ENCODE assay signal across 1 cellular context in genomic region chr4:140523857-140524742, GRCh38.
TF ChIP-seq lines count a peak whose summit lies in the region.

ELMOD2 (plus strand) TSS chr4:140524168; CDS start chr4:140525429, 1,261 bp downstream.

TF ChIP-seq in HepG2, 621 proteins besides CTCF, POLR2A, EP300 and RAD21 (continued from another document and continues in another):
- no peak; the same call in 1 of the 2 replicates for TF ChIP-seq ZHX2 (IDR thresholded peaks at IDR 0.05; ENCODE audit: low read depth)
- TF ChIP-seq ZHX2 (CRISPR knock-in tag; IDR thresholded peaks at IDR 0.05; ENCODE audit: borderline replicate concordance), result peak; percentile 46; the same call in 1 of the 2 replicates
- TF ChIP-seq SNAI1 (CRISPR knock-in tag; IDR thresholded peaks at IDR 0.05; ENCODE audit: borderline replicate concordance), result no peak
- TF ChIP-seq RBM39 (IDR thresholded peaks at IDR 0.05; ENCODE audit: low read depth, low read length, poor library complexity, severe bottlenecking), result peak; percentile 66
- peak; percentile 89 for TF ChIP-seq DMAP1 (CRISPR knock-in tag; IDR thresholded peaks at IDR 0.05)
- peak; percentile 84; the same call in 1 of the 2 replicates for TF ChIP-seq ZNF251 (CRISPR knock-in tag; IDR thresholded peaks at IDR 0.05)
- no peak for TF ChIP-seq CC2D1A (CRISPR knock-in tag; IDR thresholded peaks at IDR 0.05)
- peak; percentile 91 for TF ChIP-seq AGO2 (optimal IDR thresholded peaks at IDR 0.05; ENCODE audit: low read depth, low read length)
- no peak for TF ChIP-seq ZNF879 (CRISPR knock-in tag; IDR thresholded peaks at IDR 0.05)
- TF ChIP-seq ZNF878 (CRISPR knock-in tag; IDR thresholded peaks at IDR 0.05), result peak; percentile 9; the same call in 1 of the 2 replicates
- no peak for TF ChIP-seq TFE3 (CRISPR knock-in tag; IDR thresholded peaks at IDR 0.05)
- TF ChIP-seq ZBTB2 (CRISPR knock-in tag; IDR thresholded peaks at IDR 0.05; ENCODE audit: low read depth), result 0 out of 2 replicates have a peak, but pooled peaks have one; percentile 26
- TF ChIP-seq JARID2 (CRISPR knock-in tag; IDR thresholded peaks at IDR 0.05; ENCODE audit: insufficient replicate concordance), result no peak
- TF ChIP-seq ZNF788 (CRISPR knock-in tag; IDR thresholded peaks at IDR 0.05; ENCODE audit: borderline replicate concordance), result no peak; the same call in 1 of the 2 replicates
- peak; percentile 79 for TF ChIP-seq TFDP2 (CRISPR knock-in tag; IDR thresholded peaks at IDR 0.05)
- TF ChIP-seq ZNF781 (CRISPR knock-in tag; IDR thresholded peaks at IDR 0.05; ENCODE audit: borderline replicate concordance, not compliant biosample characterization), result no peak
- peak; percentile 64 for TF ChIP-seq REPIN1 (CRISPR knock-in tag; IDR thresholded peaks at IDR 0.05; ENCODE audit: borderline replicate concordance, low read depth)
- TF ChIP-seq ZMYM3 (CRISPR knock-in tag; IDR thresholded peaks at IDR 0.05), result 0 out of 2 replicates have a peak, but pooled peaks have one; percentile 24
- no peak for TF ChIP-seq PAF1 (CRISPR knock-in tag; IDR thresholded peaks at IDR 0.05)
- TF ChIP-seq ZNF784 (CRISPR knock-in tag; IDR thresholded peaks at IDR 0.05; ENCODE audit: borderline replicate concordance), result peak; percentile 95
- no peak for TF ChIP-seq ZFP36L1 (CRISPR knock-in tag; IDR thresholded peaks at IDR 0.05)
- TF ChIP-seq ZBTB20 (CRISPR knock-in tag; IDR thresholded peaks at IDR 0.05; ENCODE audit: borderline replicate concordance, low read depth), result no peak; the same call in 1 of the 2 replicates
- TF ChIP-seq ZNF672 (CRISPR knock-in tag; IDR thresholded peaks at IDR 0.05), result 0 out of 2 replicates have a peak, but pooled peaks have one; percentile 26
- no peak for TF ChIP-seq MTA1 (CRISPR knock-in tag; IDR thresholded peaks at IDR 0.05; ENCODE audit: borderline replicate concordance)
- TF ChIP-seq ZFP1 (CRISPR knock-in tag; IDR thresholded peaks at IDR 0.05), result no peak; the same call in 1 of the 2 replicates
- peak; percentile 86 for TF ChIP-seq ISL2 (CRISPR knock-in tag; IDR thresholded peaks at IDR 0.05)
- no peak for TF ChIP-seq ZNF576 (CRISPR knock-in tag; IDR thresholded peaks at IDR 0.05)
- TF ChIP-seq SOX13 (IDR thresholded peaks at IDR 0.05), result no peak
- no peak for TF ChIP-seq SOX13 (CRISPR knock-in tag; conservative IDR thresholded peaks at IDR 0.05 in 1 of 2, IDR thresholded peaks at IDR 0.05 in 1 of 2)
- no peak for TF ChIP-seq MAFF (IDR thresholded peaks at IDR 0.05; ENCODE audit: low read depth, low read length)
- no peak for TF ChIP-seq BHLHE40 (IDR thresholded peaks at IDR 0.05; ENCODE audit: low read length)
- no peak; the same call in 1 of the 2 replicates for TF ChIP-seq NRL (CRISPR knock-in tag; IDR thresholded peaks at IDR 0.05; ENCODE audit: borderline replicate concordance)
- no peak; the same call in none of the 2 replicates for TF ChIP-seq ZNF639 (CRISPR knock-in tag; conservative IDR thresholded peaks at IDR 0.05)
- peak; percentile 91 for TF ChIP-seq ZGPAT (CRISPR knock-in tag; IDR thresholded peaks at IDR 0.05)
- TF ChIP-seq POGZ (CRISPR knock-in tag; IDR thresholded peaks at IDR 0.05), result peak; percentile 92
- TF ChIP-seq ELF3 (CRISPR knock-in tag; IDR thresholded peaks at IDR 0.05), result peak; percentile 87
- no peak for TF ChIP-seq KDM6A (CRISPR knock-in tag; IDR thresholded peaks at IDR 0.05; ENCODE audit: low read depth)
- TF ChIP-seq RFXANK (CRISPR knock-in tag; IDR thresholded peaks at IDR 0.05), result peak; percentile 77; the same call in 1 of the 2 replicates
- no peak for TF ChIP-seq NR2F1 (CRISPR knock-in tag; IDR thresholded peaks at IDR 0.05)
- TF ChIP-seq ZBTB42 (CRISPR knock-in tag; IDR thresholded peaks at IDR 0.05), result no peak
- peak; percentile 73; the same call in 1 of the 2 replicates for TF ChIP-seq HBP1 (CRISPR knock-in tag; IDR thresholded peaks at IDR 0.05; ENCODE audit: low read depth)
- peak; percentile 77; the same call in 1 of the 2 replicates for TF ChIP-seq NKX3-1 (CRISPR knock-in tag; IDR thresholded peaks at IDR 0.05)
- TF ChIP-seq UBTF (CRISPR knock-in tag; IDR thresholded peaks at IDR 0.05), result peak; percentile 80; the same call in 1 of the 2 replicates
